ENCODE assay signal across 8 cellular contexts in the genomic region with DNA sequence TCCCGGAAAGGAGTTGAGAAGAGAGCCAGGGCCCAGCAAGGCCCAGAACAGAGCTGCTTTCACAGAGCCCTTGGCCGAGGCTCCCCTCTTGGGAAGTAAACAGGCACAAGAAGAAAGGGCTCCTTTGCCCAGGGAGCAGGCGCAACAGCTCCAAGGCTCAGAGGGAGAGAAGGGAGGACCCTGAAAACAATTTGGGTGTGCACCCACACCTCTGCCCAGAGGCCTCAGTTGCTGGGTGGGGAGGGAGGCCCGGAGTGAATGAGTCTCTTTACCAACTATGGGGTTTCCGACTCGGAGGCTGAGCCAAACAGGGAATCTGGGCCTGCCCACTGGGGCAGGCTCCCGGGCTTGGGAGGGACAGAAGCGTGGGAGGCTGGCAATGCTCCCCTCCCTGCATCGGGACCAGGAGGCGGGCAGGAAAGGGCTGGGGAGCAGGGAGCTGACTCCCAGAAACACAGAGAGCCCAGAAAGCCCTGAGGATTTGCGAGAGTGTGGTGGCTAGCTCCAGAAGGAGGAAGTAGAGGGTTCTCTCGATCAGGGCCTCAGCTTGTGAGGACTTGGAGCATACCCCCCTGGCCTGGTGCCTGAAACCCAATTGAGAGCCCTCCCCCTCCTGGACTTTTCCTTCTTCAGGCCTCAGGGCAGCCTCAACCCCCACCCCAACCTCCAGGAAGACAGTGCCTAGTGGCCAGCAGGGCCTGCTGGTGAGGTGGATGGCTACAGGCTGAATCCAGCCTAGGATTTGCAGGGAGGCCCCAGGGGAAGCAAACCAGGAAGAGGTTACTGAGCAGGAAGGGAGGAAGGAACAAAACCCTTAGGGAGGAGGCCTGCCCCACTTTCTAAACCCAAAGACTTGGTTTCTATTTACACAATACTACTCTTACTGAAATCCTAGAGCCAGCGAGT. TPM values are rescaled to one million over a fixed set of nuclear protein-coding genes. Genes with fewer than 3 reads are reported as not detected.
DNase-seq lines count a peak whose midpoint lies in the region; ATAC-seq and TF ChIP-seq lines count a peak whose summit lies in the region.

No MANE protein-coding gene starts in this region.

- no peak overlapping the region for H3K4me3 ChIP-seq in GM12865 (ENCODE audit: low read depth, low read length)

- ATAC-seq in HG03439 (IDR thresholded peaks at IDR 0.05; ENCODE audit: unreplicated experiment) = no peak

- TF ChIP-seq CTCF in GM12865 (IDR thresholded peaks at IDR 0.05; ENCODE audit: insufficient read depth, low read depth, low read length, missing control alignments) = no peak

- DNase-seq in GM12865 (ENCODE audit: low read depth) (peak; percentile 29), SK-MEL-5 (ENCODE audit: low read depth, low spot score) (peak; percentile 4), kidney tubule cell (ENCODE audit: low spot score) (peak; percentile 21), iPS-NIHi7 (ENCODE audit: extremely low spot score) (no peak), NCI-H1105 treated with DMSO at 0.1 percent for 48 hours (lab: John Stamatoyannopoulos, UW) (no peak)
- peak; percentile 53 for DNase-seq in central memory CD4-positive, alpha-beta T cell
- peak; percentile 41 for DNase-seq in stimulated activated CD4-positive, alpha-beta T cell treated with anti-CD3 and anti-CD28 coated beads, Interleukin-4, amount 100 ng/mL, for 1 hour

- in situ Hi-C loops in SK-MEL-5 (cut with HindIII; ENCODE audit: low pct_unique_long_range_greater_than_20kb, low sequenced_read_pairs) = no loop called here

RNA-seq across cellular contexts. Expression of gene C10orf105, which starts 6.2 kb away (rescaled TPM):
- not detected in 2 replicates for total RNA-seq in SK-MEL-5 (2014; rRNA removed; shearing (Covaris generic))
- polyA plus RNA-seq in SK-MEL-5 (2015; cell fraction: cytosol; rRNA removed) = not detected in 2 replicates
- not detected in 2 replicates for polyA plus RNA-seq in SK-MEL-5 (2015; cell fraction: nucleus; rRNA removed)

RNA-seq across cellular contexts. Expression of gene VSIR, which starts 59.9 kb away (rescaled TPM):
- total RNA-seq in SK-MEL-5 (2014; rRNA removed; shearing (Covaris generic)) = 0.40 and 1.2 TPM in 2 replicates
- polyA plus RNA-seq in SK-MEL-5 (2015; cell fraction: cytosol; rRNA removed) = 0.52 and 1.4 TPM in 2 replicates
- 0.04 and 0.38 TPM in 2 replicates for polyA plus RNA-seq in SK-MEL-5 (2015; cell fraction: nucleus; rRNA removed)

Comparison
In these comparisons a context has a peak if more than half of its experiments do, and no peak if none do; other contexts are left out.
1. DNase-seq: peak in GM12865 (single experiment), SK-MEL-5 (single experiment), central memory CD4-positive, alpha-beta T cell (single experiment), kidney tubule cell (single experiment) and stimulated activated CD4-positive, alpha-beta T cell treated with anti-CD3 and anti-CD28 coated beads, Interleukin-4, amount 100 ng/mL, for 1 hour (single experiment); none in iPS-NIHi7 (single experiment) and NCI-H1105 treated with DMSO at 0.1 percent for 48 hours (single experiment).